ENCODE assay signal across 8 cellular contexts in genomic region chr19:7395793-7396192, GRCh38. TPM values are rescaled to one million over a fixed set of nuclear protein-coding genes. Genes with fewer than 3 reads are reported as not detected.
DNase-seq lines count a peak whose midpoint lies in the region; ATAC-seq and TF ChIP-seq lines count a peak whose summit lies in the region.

No MANE protein-coding gene starts in this region.

- H3K9me3 Mint-ChIP-seq in MCF 10A (ENCODE audit: unreplicated experiment), result no peaks in the 10 kb centered on the region

- H3K4me1 Mint-ChIP-seq in MCF 10A (ENCODE audit: insufficient read depth, unreplicated experiment), result peaks cover 22% of the 10 kb centered on the region

- H3K27ac ChIP-seq in right atrium auricular region (no peak overlapping the region), mesodermal cell (ENCODE audit: low read depth, low read length, severe bottlenecking) (no peak overlapping the region)

- H3K27me3 Mint-ChIP-seq in MCF 10A (ENCODE audit: insufficient read depth, unreplicated experiment), result no peaks in the 10 kb centered on the region

- POLR2A ChIA-PET in MCF 10A (lab: Yijun Ruan, JAX), result interaction anchor here (0.6 to 7.3 kb wide), 11 partner anchors 8 to 139 kb away, joined by 3 to 65 read pairs (median 4); partner anchors contain the start of genes MCOLN1 and PNPLA6

- 18 to 80% methylated on average over 1 to 3 of the region's 7 CpGs for WGBS in mesodermal cell (ENCODE audit: insufficient coverage in 2 of 2), 2 experiments

- DNase-seq in right atrium auricular region (ENCODE audit: low spot score), result no peak
- no peak for DNase-seq in left ventricle myocardium superior
- no peak for DNase-seq in MCF 10A (ENCODE audit: unreplicated experiment)
- DNase-seq in midbrain (lab: John Stamatoyannopoulos, UW), result no peak
- no peak for DNase-seq in HCEC 1CT
- DNase-seq in activated CD4-positive, alpha-beta T cell treated with anti-CD3 and anti-CD28 coated beads for 48 hours, result no peak

- intact Hi-C loops in left ventricle myocardium superior (cut with micrococcal nuclease) (no loop called here), MCF 10A (cut with micrococcal nuclease) (loop anchor here (10.0 kb wide), 1 partner anchor 109 kb away; no protein-coding TSS in a partner anchor)

- no peaks in the 10 kb centered on the region for H3K36me3 ChIP-seq in right atrium auricular region
- H3K36me3 ChIP-seq in mesodermal cell (ENCODE audit: control insufficient read depth, insufficient read depth, low read length), result peaks cover 7% of the 10 kb centered on the region

- H3K4me3 ChIP-seq in right atrium auricular region (peak overlapping the region; percentile 99 to 100), mesodermal cell (ENCODE audit: extremely low read depth, insufficient read depth, low read length, poor library complexity, severe bottlenecking) (peak overlapping the region; percentile 99)

- H3K27ac Mint-ChIP-seq in MCF 10A (ENCODE audit: low read depth, unreplicated experiment), result no peak overlapping the region

- H3K4me1 ChIP-seq in right atrium auricular region, result peaks cover 0 to 20% of the 10 kb centered on the region in 2 donors
- peaks cover 11% of the 10 kb centered on the region for H3K4me1 ChIP-seq in mesodermal cell (ENCODE audit: control insufficient read depth, insufficient read depth, low read length, poor library complexity, severe bottlenecking)

- no peak for ATAC-seq in left ventricle myocardium superior
- no peak for ATAC-seq in GM19452 (IDR thresholded peaks at IDR 0.05; ENCODE audit: unreplicated experiment)

- H3K36me3 Mint-ChIP-seq in MCF 10A (ENCODE audit: insufficient read depth, unreplicated experiment), result peaks cover 7% of the 10 kb centered on the region

- TF ChIP-seq CTCF in right atrium auricular region (IDR thresholded peaks at IDR 0.05) (no peak), MCF 10A (IDR thresholded peaks at IDR 0.05; ENCODE audit: unreplicated experiment) (no peak)

- H3K9me3 ChIP-seq in right atrium auricular region (no peaks in the 10 kb centered on the region), mesodermal cell (ENCODE audit: control insufficient read depth, low read length) (no peaks in the 10 kb centered on the region)

- H3K27me3 ChIP-seq in right atrium auricular region, result no peaks in the 10 kb centered on the region

- H3K4me3 Mint-ChIP-seq in MCF 10A (ENCODE audit: unreplicated experiment), result peak overlapping the region; percentile 90

- BruUV-seq in MCF 10A (replicated peaks; lab: Mats Ljungman, UMichigan), result no TSS peak

- CTCF ChIA-PET in MCF 10A (lab: Yijun Ruan, JAX), result interaction anchor here (0.7 to 1.2 kb wide), 4 partner anchors 19 to 285 kb away, joined by 3 read pairs; partner anchors contain the start of gene TRAPPC5

RNA-seq across cellular contexts. Expression of gene ARHGEF18, which starts 47.1 kb away (rescaled TPM):
- total RNA-seq in right atrium auricular region (10 to 100 TPM in 1 of 2 donors, 1 to 10 TPM in 1; 8.3 to 14.0 TPM), left ventricle myocardium superior (10.1 TPM), MCF 10A (2022) (31.5 and 34.6 TPM in 2 replicates)
- polyA plus RNA-seq in mesodermal cell (2013, experiment 1 of 2), result 20.6 TPM
- polyA plus RNA-seq in mesodermal cell (2013, experiment 2 of 2), result 19.5 TPM
